24 cellular contexts compared by ENCODE assay signal in genomic region chr11:70768346-70769095, GRCh38.
"Had no signal": no experiment of that assay in that cellular context is flagged by ENCODE, and none has a peak within 500 bp of the region (broad histone marks: within the 10 kb centered on the region; RNA-seq: fewer than 3 reads in every experiment).

No MANE protein-coding gene starts in this region.

- H3K4me1 ChIP-seq: heart left ventricle had no signal

- H3K27me3 ChIP-seq: brain microvascular endothelial cell, dorsolateral prefrontal cortex had no signal

- H3K4me3 ChIP-seq: coronary artery, dorsolateral prefrontal cortex, heart left ventricle had no signal

- DNase-seq: activated CD4-positive, alpha-beta memory T cell treated with anti-CD3 and anti-CD28 coated beads, Interleukin-2, amount 10 ng/mL, durations not matched to agents 7 days and 5 days; activated CD4-positive, alpha-beta T cell treated with anti-CD3 and anti-CD28 coated beads for 1 hour; activated CD4-positive, alpha-beta T cell treated with anti-CD3 and anti-CD28 coated beads for 4 hours; activated CD4-positive, alpha-beta T cell treated with anti-CD3 and anti-CD28 coated beads, Interleukin-2, amount 10 ng/mL, durations not matched to agents 7 days and 5 days; activated CD4-positive, alpha-beta T cell treated with anti-CD3 and anti-CD28 coated beads, Interleukin-2, amount 50 U/mL, for 4 hours; activated CD8-positive, alpha-beta memory T cell treated with anti-CD3 and anti-CD28 coated beads, Interleukin-2, amount 50 U/mL, for 48 hours; activated naive CD4-positive, alpha-beta T cell treated with anti-CD3 and anti-CD28 coated beads, Interleukin-2, amount 50 U/mL, for 16 hours; activated T-cell treated with anti-CD3 and anti-CD28 coated beads for 4 hours; activated T-cell treated with anti-CD3 and anti-CD28 coated beads, Interleukin-2, amount 50 U/mL, for 24 hours; activated T-cell treated with anti-CD3 and anti-CD28 coated beads, Interleukin-2, amount 50 U/mL, for 72 hours; amniotic stem cell; anterior cingulate cortex; brain microvascular endothelial cell; effector memory CD4-positive, alpha-beta T cell; endodermal cell; foreskin fibroblast; glutamatergic neuron; heart left ventricle; T-helper 2 cell had no signal

- ATAC-seq: activated T-cell treated with anti-CD3 and anti-CD28 coated beads, Interleukin-2, amount 50 U/mL, for 72 hours; esophagus mucosa; WTC11 had no signal

- H3K27ac ChIP-seq: brain microvascular endothelial cell, coronary artery, heart left ventricle, VCaP had no signal

- H3K36me3 ChIP-seq: brain microvascular endothelial cell, heart left ventricle had no signal
